Comparison of ENCODE assay signal across 8 cellular contexts in the genomic region with DNA sequence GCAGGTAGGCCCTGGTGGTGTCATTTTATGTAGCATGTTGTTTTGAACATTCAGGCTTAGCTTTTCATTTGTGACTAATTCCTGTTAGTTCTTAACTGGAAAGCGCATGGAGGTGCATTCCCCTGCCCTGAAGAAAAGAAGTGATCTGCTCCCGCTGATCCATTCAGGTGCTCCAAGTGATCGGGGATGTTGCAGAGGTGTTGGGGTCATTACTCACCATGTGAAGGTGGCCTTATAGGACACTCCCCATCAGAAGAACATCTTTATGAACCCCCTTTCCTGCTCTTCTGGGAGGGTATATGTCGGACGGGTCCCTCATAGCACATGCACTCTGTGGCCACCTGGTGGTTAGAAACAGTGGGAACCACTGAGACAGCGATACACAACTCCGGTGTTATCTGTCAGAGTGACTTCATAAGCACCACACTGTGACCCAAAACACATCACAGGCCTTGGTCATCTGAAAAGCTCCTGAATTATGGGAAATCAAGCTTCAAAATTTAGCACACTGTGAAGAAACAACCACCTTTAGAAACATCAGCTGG.
DNase-seq lines count a peak whose midpoint lies in the region; ATAC-seq and TF ChIP-seq lines count a peak whose summit lies in the region.
"Not testable (repeated sequence)": the region's sequence is repeated elsewhere in the genome, so short reads cannot be mapped to it uniquely, and the experiment has no call there.

No MANE protein-coding gene starts in this region.

- H3K9me3 Mint-ChIP-seq in T-helper 2 cell treated with Interferon-gamma antibody and Interleukin-4, amounts not matched to agents 5 μg/mL and 100 μg/mL, for 36 hours; activated naive CD4-positive, alpha-beta T cell treated with anti-CD3 and anti-CD28 coated beads, Interleukin-2, amount 10 ng/mL, durations not matched to agents 7 days and 5 days; effector memory CD8-positive, alpha-beta T cell: not testable (repeated sequence)

- intact Hi-C loops in upper lobe of right lung (cut with DNase I) = not testable (repeated sequence)

- CTCF ChIA-PET in activated naive CD4-positive, alpha-beta T cell treated with anti-CD3 and anti-CD28 coated beads, Interleukin-2, amount 10 ng/mL, durations not matched to agents 7 days and 5 days (lab: Charles Lee) = not testable (repeated sequence)

- not testable (repeated sequence) for H3K79me2 ChIP-seq in parathyroid adenoma

- H3K9me3 ChIP-seq in parathyroid adenoma (ENCODE audit: control insufficient read depth, low read length); upper lobe of right lung: not testable (repeated sequence)

- H3K27me3 Mint-ChIP-seq in T-helper 2 cell treated with Interferon-gamma antibody and Interleukin-4, amounts not matched to agents 5 μg/mL and 100 μg/mL, for 36 hours (ENCODE audit: low read depth); activated naive CD4-positive, alpha-beta T cell treated with anti-CD3 and anti-CD28 coated beads, Interleukin-2, amount 10 ng/mL, durations not matched to agents 7 days and 5 days; effector memory CD8-positive, alpha-beta T cell: not testable (repeated sequence)

- peaks cover 19% of the 10 kb centered on the region for H3K4me1 Mint-ChIP-seq in T-helper 2 cell treated with Interferon-gamma antibody and Interleukin-4, amounts not matched to agents 5 μg/mL and 100 μg/mL, for 36 hours (ENCODE audit: low read depth)
- peaks cover 32% of the 10 kb centered on the region for H3K4me1 Mint-ChIP-seq in activated naive CD4-positive, alpha-beta T cell treated with anti-CD3 and anti-CD28 coated beads, Interleukin-2, amount 10 ng/mL, durations not matched to agents 7 days and 5 days
- peaks cover 19 to 20% of the 10 kb centered on the region in 2 donors for H3K4me1 Mint-ChIP-seq in effector memory CD8-positive, alpha-beta T cell (ENCODE audit: low read depth in 2 of 2)

- peak overlapping the region; percentile 33 for H2AFZ ChIP-seq in parathyroid adenoma

- peak overlapping the region; percentile 85 for H3K27ac Mint-ChIP-seq in T-helper 2 cell treated with Interferon-gamma antibody and Interleukin-4, amounts not matched to agents 5 μg/mL and 100 μg/mL, for 36 hours
- H3K27ac Mint-ChIP-seq in activated naive CD4-positive, alpha-beta T cell treated with anti-CD3 and anti-CD28 coated beads, Interleukin-2, amount 10 ng/mL, durations not matched to agents 7 days and 5 days = peak overlapping the region; percentile 90
- H3K27ac Mint-ChIP-seq in effector memory CD8-positive, alpha-beta T cell = peak overlapping the region; percentile 50 to 78

- H3K9ac ChIP-seq in parathyroid adenoma = not testable (repeated sequence)

- peak; percentile 71 for ATAC-seq in effector memory CD8-positive, alpha-beta T cell (replicated peaks)
- peak; percentile 82 for ATAC-seq in upper lobe of right lung

- not testable (repeated sequence) for H3K4me1 ChIP-seq in parathyroid adenoma, upper lobe of right lung

- peak overlapping the region; percentile 61 for H3K4me3 Mint-ChIP-seq in T-helper 2 cell treated with Interferon-gamma antibody and Interleukin-4, amounts not matched to agents 5 μg/mL and 100 μg/mL, for 36 hours
- peak overlapping the region; percentile 39 for H3K4me3 Mint-ChIP-seq in activated naive CD4-positive, alpha-beta T cell treated with anti-CD3 and anti-CD28 coated beads, Interleukin-2, amount 10 ng/mL, durations not matched to agents 7 days and 5 days
- peak overlapping the region; percentile 38 to 58 for H3K4me3 Mint-ChIP-seq in effector memory CD8-positive, alpha-beta T cell

- not testable (repeated sequence) for H3K36me3 ChIP-seq in parathyroid adenoma (ENCODE audit: control insufficient read depth, insufficient read depth, low read length); upper lobe of right lung

- H3K27me3 ChIP-seq in parathyroid adenoma (ENCODE audit: control insufficient read depth, insufficient read depth, low read length); upper lobe of right lung: not testable (repeated sequence)

- H3K36me3 Mint-ChIP-seq in T-helper 2 cell treated with Interferon-gamma antibody and Interleukin-4, amounts not matched to agents 5 μg/mL and 100 μg/mL, for 36 hours (ENCODE audit: low read depth); activated naive CD4-positive, alpha-beta T cell treated with anti-CD3 and anti-CD28 coated beads, Interleukin-2, amount 10 ng/mL, durations not matched to agents 7 days and 5 days; effector memory CD8-positive, alpha-beta T cell (ENCODE audit: insufficient read depth): not testable (repeated sequence)

- DNase-seq in DMS 273 (lab: John Stamatoyannopoulos, UW; ENCODE audit: unreplicated experiment) (peak; percentile 38), M059J (ENCODE audit: low read depth) (peak; percentile 3), islet precursor cell (peak; percentile 2)
- DNase-seq in T-helper 2 cell treated with Interferon-gamma antibody and Interleukin-4, amounts not matched to agents 5 μg/mL and 100 μg/mL, for 36 hours (ENCODE audit: low spot score) = peak; percentile 32
- DNase-seq in activated naive CD4-positive, alpha-beta T cell treated with anti-CD3 and anti-CD28 coated beads, Interleukin-2, amount 10 ng/mL, durations not matched to agents 7 days and 5 days; upper lobe of right lung: not testable (repeated sequence)
- DNase-seq in effector memory CD8-positive, alpha-beta T cell = peak in 1 of 3 experiments; percentile 33

- not testable (repeated sequence) for H3K27ac ChIP-seq in parathyroid adenoma, upper lobe of right lung

- H3K4me3 ChIP-seq in parathyroid adenoma (ENCODE audit: low read depth, low read length); upper lobe of right lung: not testable (repeated sequence)

- TF ChIP-seq CTCF in parathyroid adenoma (IDR thresholded peaks at IDR 0.05) (peak; percentile 40), upper lobe of right lung (IDR thresholded peaks at IDR 0.05) (peak; percentile 50)

- not testable (repeated sequence) for H3K4me2 ChIP-seq in parathyroid adenoma (ENCODE audit: low read length)
